Comparison of ENCODE assay signal across 6 cellular contexts in the genomic region with DNA sequence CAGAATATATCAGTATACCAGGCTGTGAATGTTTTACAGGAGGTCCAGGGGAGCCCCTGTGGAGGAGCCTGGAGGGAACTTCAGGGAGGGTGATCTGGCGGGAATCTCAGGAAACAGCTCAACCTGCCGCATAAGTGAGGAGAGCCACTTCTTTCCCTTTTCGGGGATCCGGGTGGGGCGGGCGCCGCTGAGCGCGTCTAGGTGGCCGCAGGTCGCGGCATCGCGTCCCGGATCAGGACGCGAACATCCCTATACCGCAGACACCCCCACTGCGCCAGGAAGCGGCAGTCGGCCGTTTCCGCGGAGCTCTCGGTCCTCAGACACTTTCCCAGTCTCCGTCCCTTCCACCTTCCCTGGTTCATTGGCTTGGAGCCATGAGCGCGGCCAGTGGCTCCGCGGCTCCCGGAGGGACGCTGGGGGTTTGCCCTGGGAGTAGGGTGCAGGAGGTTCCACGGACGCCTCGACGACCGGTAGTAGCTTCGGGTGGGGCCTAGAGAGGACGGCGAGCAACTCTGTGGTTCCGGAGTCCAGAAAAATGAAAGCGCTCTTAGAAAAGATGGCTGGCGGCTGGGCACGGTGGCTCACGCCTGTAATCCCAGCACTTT. TPM values are rescaled to one million over a fixed set of nuclear protein-coding genes. Genes with fewer than 3 reads are reported as not detected.
A peak's percentile ranks its signal among the peaks of the same experiment; 100 is the strongest.
DNase-seq lines count a peak whose midpoint lies in the region; ATAC-seq lines count a peak whose summit lies in the region.

No MANE protein-coding gene starts in this region.

- peaks cover 9 to 15% (median 14%) of the 10 kb centered on the region in 3 donors for H3K4me1 Mint-ChIP-seq in IgD-negative memory B cell

- H3K4me1 ChIP-seq in effector memory CD4-positive, alpha-beta T cell (ENCODE audit: control insufficient read depth, insufficient read depth, low read length, poor library complexity, severe bottlenecking), result peaks cover 7% of the 10 kb centered on the region

- H3K27me3 ChIP-seq in effector memory CD4-positive, alpha-beta T cell (replicated peaks; ENCODE audit: control insufficient read depth, insufficient read depth, low read length, poor library complexity, severe bottlenecking), result no peaks in the 10 kb centered on the region

- peak overlapping the region; percentile 37 for H3K27ac ChIP-seq in effector memory CD4-positive, alpha-beta T cell (ENCODE audit: insufficient read depth, low read length, poor library complexity, severe bottlenecking)

- peak in 1 of 3 donors; percentile 11 for DNase-seq in effector memory CD4-positive, alpha-beta T cell
- DNase-seq in retina (peak; percentile 35), Kasumi-1 (lab: John Stamatoyannopoulos, UW) (no peak), NCI-H2029 (lab: John Stamatoyannopoulos, UW) (no peak)

- no peaks in the 10 kb centered on the region for H3K9me3 Mint-ChIP-seq in IgD-negative memory B cell

- peak overlapping the region; percentile 92 to 97 (median 94) for H3K27ac Mint-ChIP-seq in IgD-negative memory B cell

- peaks cover 6% of the 10 kb centered on the region for H3K27me3 Mint-ChIP-seq in IgD-negative memory B cell

- peak overlapping the region; percentile 89 to 95 (median 94) for H3K4me3 Mint-ChIP-seq in IgD-negative memory B cell

- H3K36me3 Mint-ChIP-seq in IgD-negative memory B cell, result peaks cover 2% of the 10 kb centered on the region

- peak overlapping the region; percentile 47 for H3K4me3 ChIP-seq in effector memory CD4-positive, alpha-beta T cell (ENCODE audit: insufficient read depth, low read depth, low read length, poor library complexity, severe bottlenecking)

- no peak for ATAC-seq in GM18498 (IDR thresholded peaks at IDR 0.05; ENCODE audit: unreplicated experiment)

- no peaks in the 10 kb centered on the region for H3K9me3 ChIP-seq in effector memory CD4-positive, alpha-beta T cell (ENCODE audit: control insufficient read depth, low read length)

- H3K36me3 ChIP-seq in effector memory CD4-positive, alpha-beta T cell (ENCODE audit: control insufficient read depth, insufficient read depth, low read length), result no peaks in the 10 kb centered on the region

RNA-seq across cellular contexts. Expression of a gene that starts 3.1 kb away (rescaled TPM):
- polyA plus RNA-seq in IgD-negative memory B cell, result 6.2 TPM

RNA-seq across cellular contexts. Expression of a gene that starts 10.2 kb away (rescaled TPM):
- 40.7 TPM for polyA plus RNA-seq in IgD-negative memory B cell

RNA-seq across cellular contexts. Expression of a gene that starts 24.2 kb away (rescaled TPM):
- 2.9 TPM for polyA plus RNA-seq in IgD-negative memory B cell

RNA-seq across cellular contexts. Expression of a gene that starts 26.7 kb away (rescaled TPM):
- 14.8 TPM for polyA plus RNA-seq in IgD-negative memory B cell

RNA-seq across cellular contexts. Expression of a gene that starts 34.9 kb away (rescaled TPM):
- polyA plus RNA-seq in IgD-negative memory B cell, result 12.7 TPM
